Comparison of ENCODE assay signal across 8 cellular contexts in the genomic region with DNA sequence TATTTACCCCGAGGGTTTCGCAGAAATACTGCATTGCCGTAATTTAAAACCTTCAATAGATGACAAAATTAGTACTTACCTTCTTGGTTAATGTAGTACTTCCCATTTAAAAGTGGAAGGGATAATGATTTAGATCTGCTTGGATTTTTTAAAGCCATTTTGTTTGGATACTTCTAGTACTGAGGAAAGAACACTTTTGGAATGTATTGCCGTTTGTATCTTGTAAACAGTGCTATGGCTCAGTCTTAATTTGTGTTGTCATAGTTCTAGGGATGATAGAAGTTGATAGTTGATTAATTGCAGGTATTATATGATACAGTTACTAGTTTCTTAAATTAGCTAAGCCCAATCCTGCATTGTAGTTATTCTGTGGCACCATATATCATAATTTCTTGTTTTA. TPM values are rescaled to one million over a fixed set of nuclear protein-coding genes. Genes with fewer than 3 reads are reported as not detected.
DNase-seq lines count a peak whose midpoint lies in the region; ATAC-seq and TF ChIP-seq lines count a peak whose summit lies in the region.

No MANE protein-coding gene starts in this region.

- CTCF ChIA-PET in HCT116 (lab: Charles Lee), result no interaction called here

- H2AFZ ChIP-seq in HCT116 (ENCODE audit: low read depth, low read length, poor library complexity, severe bottlenecking) (no peak overlapping the region), SU-DHL-6 (ENCODE audit: low read depth, low read length, severe bottlenecking) (no peak overlapping the region)

- TSS peak; percentile 48 for BruUV-seq in HCT116 (replicated peaks; lab: Mats Ljungman, UMichigan)

- POLR2A ChIA-PET in HCT116 (lab: Charles Lee), result no interaction called here

- H3K36me3 ChIP-seq in HCT116 (ENCODE audit: control insufficient read depth in 1 of 2, insufficient read depth in 2 of 2, low read length in 2 of 2) (peaks cover 12 to 31% of the 10 kb centered on the region in 2 experiments; a peak in 3 of 4 replicates), SU-DHL-6 (ENCODE audit: low read length) (peaks cover 41% of the 10 kb centered on the region), gastroesophageal sphincter (no peaks in the 10 kb centered on the region), spleen (peaks cover 0 to 32% (median 7%) of the 10 kb centered on the region in 6 donors)

- no peak for TF ChIP-seq CTCF in HCT116 (IDR thresholded peaks at IDR 0.05 in 2 of 3, conservative IDR thresholded peaks at IDR 0.05 in 1 of 3; ENCODE audit: borderline replicate concordance in 1 of 3, insufficient read depth in 1 of 3, low read depth in 2 of 3, low read length in 2 of 3)
- no peak for TF ChIP-seq CTCF in SU-DHL-6 (IDR thresholded peaks at IDR 0.05; ENCODE audit: insufficient read depth, low read length, poor library complexity, severe bottlenecking)
- TF ChIP-seq CTCF in gastroesophageal sphincter (IDR thresholded peaks at IDR 0.05), result no peak
- TF ChIP-seq CTCF in spleen (IDR thresholded peaks at IDR 0.05 in 8 of 11, conservative IDR thresholded peaks at IDR 0.05 in 3 of 11), result no peak

- peak overlapping the region; percentile 90 for H3K9ac ChIP-seq in HCT116 (ENCODE audit: low read length)
- H3K9ac ChIP-seq in SU-DHL-6 (ENCODE audit: low read length), result peak overlapping the region; percentile 98

- WGBS in gastroesophageal sphincter (ENCODE audit: low coverage in 1 of 2), 2 donors, result 9 to 14% methylated on average over 4 of the region's 4 CpGs
- WGBS in spleen, 5 donors, result 22 to 35% (median 22%) methylated on average over 4 of the region's 4 CpGs

- RAD21 ChIA-PET in HCT116 (lab: Charles Lee; ENCODE audit: low non-redundant PET in 1 of 2, low total read pairs in 2 of 2, uncharacterized antibody in 2 of 2, unreplicated experiment in 2 of 2), result no interaction called here

- H3K4me2 ChIP-seq in HCT116 (ENCODE audit: low read length) (peak overlapping the region; percentile 79), SU-DHL-6 (ENCODE audit: low read depth, low read length, poor library complexity, severe bottlenecking) (peak overlapping the region; percentile 99)

- intact Hi-C loops in HCT116 (cut with micrococcal nuclease) (no loop called here), spleen (cut with DNase I; ENCODE audit: low total_unique reads) (no loop called here)

- TF ChIP-seq EP300 in gastroesophageal sphincter (IDR thresholded peaks at IDR 0.05), result no peak

- no peak overlapping the region; the same call in 1 of the 2 replicates for H3K27ac ChIP-seq in HCT116 (ENCODE audit: low read depth, low read length)
- H3K27ac ChIP-seq in SU-DHL-6 (ENCODE audit: low read depth, low read length), result peak overlapping the region; percentile 91; the same call in 1 of the 2 replicates
- peak overlapping the region in 3 of 4 donors; percentile 91 to 95 (median 93) for H3K27ac ChIP-seq in gastroesophageal sphincter
- H3K27ac ChIP-seq in spleen, result peak overlapping the region in 5 of 8 donors; percentile 92 to 97 (median 95)

- H3K4me3 ChIP-seq in HCT116 (replicated peaks in 1 of 2; ENCODE audit: low read depth in 1 of 2, low read length in 2 of 2), result peak overlapping the region; percentile 74 to 77
- H3K4me3 ChIP-seq in SU-DHL-6 (ENCODE audit: insufficient read depth, low read length, poor library complexity, severe bottlenecking), result peak overlapping the region; percentile 75
- H3K4me3 ChIP-seq in gastroesophageal sphincter, result peak overlapping the region; percentile 79 to 86
- H3K4me3 ChIP-seq in spleen, result peak overlapping the region; percentile 79 to 97 (median 94)

- ATAC-seq in HCT116, result no peak
- no peak for ATAC-seq in gastroesophageal sphincter

- DNase-seq in HCT116 (ENCODE audit: low read depth, low spot score), result no peak
- no peak for DNase-seq in spleen
- no peak for DNase-seq in GOT3 (lab: John Stamatoyannopoulos, UW)
- DNase-seq in 8988T, result no peak
- DNase-seq in NCI-H748 treated with DMSO at 0.1 percent for 48 hours (lab: John Stamatoyannopoulos, UW), result no peak
- DNase-seq in kidney glomerular epithelial cell (lab: John Stamatoyannopoulos, UW), result no peak

- H3K27me3 ChIP-seq in HCT116 (ENCODE audit: insufficient read depth, low read length) (no peaks in the 10 kb centered on the region), SU-DHL-6 (ENCODE audit: low read length) (no peaks in the 10 kb centered on the region), gastroesophageal sphincter (no peaks in the 10 kb centered on the region), spleen (replicated peaks in 1 of 7) (no peaks in the 10 kb centered on the region)

- H3F3A ChIP-seq in SU-DHL-6 (ENCODE audit: insufficient read depth), result no peaks in the 10 kb centered on the region

- TF ChIP-seq RAD21 in HCT116 (IDR thresholded peaks at IDR 0.05; ENCODE audit: low read depth), result no peak

- H3K4me1 ChIP-seq in HCT116 (ENCODE audit: control insufficient read depth in 1 of 2, insufficient read depth in 2 of 2, low read length in 2 of 2) (peaks cover 11 to 16% of the 10 kb centered on the region in 2 experiments; a peak in 3 of 4 replicates), gastroesophageal sphincter (peaks cover 3 to 81% (median 7%) of the 10 kb centered on the region in 3 donors), spleen (peaks cover 33 to 93% (median 71%) of the 10 kb centered on the region in 6 donors)

- TF ChIP-seq POLR2A in HCT116 (IDR thresholded peaks at IDR 0.05; ENCODE audit: borderline replicate concordance, extremely low read depth, insufficient read depth, insufficient read length) (no peak), gastroesophageal sphincter (IDR thresholded peaks at IDR 0.05) (no peak), spleen (IDR thresholded peaks at IDR 0.05) (no peak)

- H3K79me2 ChIP-seq in HCT116 (ENCODE audit: insufficient read depth, low read length) (peaks cover 70% of the 10 kb centered on the region), SU-DHL-6 (ENCODE audit: insufficient read depth, low read length) (peaks cover 58% of the 10 kb centered on the region)

- no peaks in the 10 kb centered on the region for H3K9me2 ChIP-seq in HCT116 (ENCODE audit: insufficient read depth)
- H3K9me2 ChIP-seq in SU-DHL-6 (replicated peaks; ENCODE audit: insufficient read depth, low read length), result no peaks in the 10 kb centered on the region

- H4K20me1 ChIP-seq in HCT116 (ENCODE audit: insufficient read depth) (peaks cover 35% of the 10 kb centered on the region; the same call in 1 of the 2 replicates), SU-DHL-6 (ENCODE audit: low read depth, low read length) (peaks cover 54% of the 10 kb centered on the region)

- H3K9me3 ChIP-seq in HCT116 (ENCODE audit: control insufficient read depth in 1 of 2, insufficient read depth in 1 of 2, low read depth in 1 of 2, low read length in 2 of 2) (no peaks in the 10 kb centered on the region), SU-DHL-6 (ENCODE audit: insufficient read depth, low read length) (no peaks in the 10 kb centered on the region), gastroesophageal sphincter (no peaks in the 10 kb centered on the region), spleen (no peaks in the 10 kb centered on the region)

TF ChIP-seq in HCT116, 20 proteins besides CTCF, POLR2A, EP300 and RAD21:
- TF ChIP-seq, protein P1, sequence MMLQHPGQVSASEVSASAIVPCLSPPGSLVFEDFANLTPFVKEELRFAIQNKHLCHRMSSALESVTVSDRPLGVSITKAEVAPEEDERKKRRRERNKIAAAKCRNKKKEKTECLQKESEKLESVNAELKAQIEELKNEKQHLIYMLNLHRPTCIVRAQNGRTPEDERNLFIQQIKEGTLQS (IDR thresholded peaks at IDR 0.05), result no peak
- TF ChIP-seq EZH2 (IDR thresholded peaks at IDR 0.05) (no peak), SIN3A (IDR thresholded peaks at IDR 0.05; ENCODE audit: low read depth) (no peak), EZH2phosphoT487 (IDR thresholded peaks at IDR 0.05; ENCODE audit: borderline replicate concordance) (no peak), ZNF274 (IDR thresholded peaks at IDR 0.05; ENCODE audit: low read depth, low read length) (no peak), SRF (IDR thresholded peaks at IDR 0.05; ENCODE audit: low read depth) (no peak), POLR2AphosphoS5 (IDR thresholded peaks at IDR 0.05; ENCODE audit: low read depth, low read length) (no peak), CBX3 (IDR thresholded peaks at IDR 0.05; ENCODE audit: low read depth) (no peak), CEBPB (IDR thresholded peaks at IDR 0.05; ENCODE audit: low read depth) (no peak), SP1 (IDR thresholded peaks at IDR 0.05; ENCODE audit: low read depth) (no peak), ZFX (IDR thresholded peaks at IDR 0.05) (no peak), TCF7L2 (IDR thresholded peaks at IDR 0.05; ENCODE audit: borderline replicate concordance, extremely low read depth, insufficient read depth, insufficient read length) (no peak), FOSL1 (IDR thresholded peaks at IDR 0.05; ENCODE audit: low read depth) (no peak)
- TF ChIP-seq, protein P2, sequence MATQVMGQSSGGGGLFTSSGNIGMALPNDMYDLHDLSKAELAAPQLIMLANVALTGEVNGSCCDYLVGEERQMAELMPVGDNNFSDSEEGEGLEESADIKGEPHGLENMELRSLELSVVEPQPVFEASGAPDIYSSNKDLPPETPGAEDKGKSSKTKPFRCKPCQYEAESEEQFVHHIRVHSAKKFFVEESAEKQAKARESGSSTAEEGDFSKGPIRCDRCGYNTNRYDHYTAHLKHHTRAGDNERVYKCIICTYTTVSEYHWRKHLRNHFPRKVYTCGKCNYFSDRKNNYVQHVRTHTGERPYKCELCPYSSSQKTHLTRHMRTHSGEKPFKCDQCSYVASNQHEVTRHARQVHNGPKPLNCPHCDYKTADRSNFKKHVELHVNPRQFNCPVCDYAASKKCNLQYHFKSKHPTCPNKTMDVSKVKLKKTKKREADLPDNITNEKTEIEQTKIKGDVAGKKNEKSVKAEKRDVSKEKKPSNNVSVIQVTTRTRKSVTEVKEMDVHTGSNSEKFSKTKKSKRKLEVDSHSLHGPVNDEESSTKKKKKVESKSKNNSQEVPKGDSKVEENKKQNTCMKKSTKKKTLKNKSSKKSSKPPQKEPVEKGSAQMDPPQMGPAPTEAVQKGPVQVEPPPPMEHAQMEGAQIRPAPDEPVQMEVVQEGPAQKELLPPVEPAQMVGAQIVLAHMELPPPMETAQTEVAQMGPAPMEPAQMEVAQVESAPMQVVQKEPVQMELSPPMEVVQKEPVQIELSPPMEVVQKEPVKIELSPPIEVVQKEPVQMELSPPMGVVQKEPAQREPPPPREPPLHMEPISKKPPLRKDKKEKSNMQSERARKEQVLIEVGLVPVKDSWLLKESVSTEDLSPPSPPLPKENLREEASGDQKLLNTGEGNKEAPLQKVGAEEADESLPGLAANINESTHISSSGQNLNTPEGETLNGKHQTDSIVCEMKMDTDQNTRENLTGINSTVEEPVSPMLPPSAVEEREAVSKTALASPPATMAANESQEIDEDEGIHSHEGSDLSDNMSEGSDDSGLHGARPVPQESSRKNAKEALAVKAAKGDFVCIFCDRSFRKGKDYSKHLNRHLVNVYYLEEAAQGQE (IDR thresholded peaks at IDR 0.05; ENCODE audit: low read depth), result no peak

RNA-seq across cellular contexts. Expression of a gene that starts 33.1 kb away (rescaled TPM):
- total RNA-seq in HCT116 (2021; ENCODE audit: unreplicated experiment) (104 TPM), gastroesophageal sphincter (100 to 1,000 TPM in 3 of 4 donors, 10 to 100 TPM in 1; 81.2 to 131 (median 116) TPM), spleen (100 to 1,000 TPM in 3 of 7 donors, 10 to 100 TPM in 4; 77.1 to 192 (median 94.6) TPM)
- polyA plus RNA-seq in HCT116 (2012), result 46.6 and 53.4 TPM in 2 replicates
- 10 to 100 TPM in 1 of 3 donors, 1 to 10 TPM in 2; 5.7 to 11.5 (median 8.7) TPM for polyA plus RNA-seq in spleen
